Comparison of ENCODE assay signal across 8 cellular contexts in the genomic region with DNA sequence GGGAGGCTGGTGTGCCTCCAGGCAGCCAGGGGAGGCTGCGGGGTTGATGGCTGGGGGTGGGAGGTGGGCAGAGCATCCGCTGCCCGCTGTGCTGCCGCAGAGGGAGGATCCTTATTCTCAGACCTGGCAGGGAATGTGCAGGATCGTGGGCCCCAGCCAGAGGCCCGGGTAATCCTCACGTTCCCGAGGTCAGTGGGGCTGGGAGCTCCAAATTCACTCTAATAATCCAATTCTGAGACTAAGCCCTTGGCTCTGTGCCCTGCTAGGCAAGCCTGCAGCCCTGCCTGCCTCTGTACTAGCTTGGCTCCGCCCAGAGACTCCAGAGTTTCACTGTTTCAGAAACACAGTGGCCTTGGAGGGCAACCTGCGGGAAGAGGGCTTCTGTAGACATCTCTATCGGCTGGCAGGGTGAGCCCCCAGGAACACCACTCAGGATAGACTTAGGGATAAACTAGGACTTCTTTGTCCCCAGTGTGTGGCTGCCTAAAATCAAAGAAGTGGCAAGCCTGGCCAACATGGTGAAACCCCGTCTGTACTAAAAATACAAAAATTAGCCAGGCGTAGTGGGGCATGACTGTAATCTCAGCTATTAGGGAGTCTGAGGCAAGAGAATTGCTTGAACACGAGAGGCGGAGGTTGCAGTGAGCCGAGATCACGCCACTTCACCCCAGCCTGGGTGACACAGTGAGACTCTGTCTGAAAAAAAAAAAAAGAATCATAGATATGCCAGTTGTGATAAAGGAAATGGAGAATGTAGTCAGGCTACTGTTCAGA. TPM values are rescaled to one million over a fixed set of nuclear protein-coding genes. Genes with fewer than 3 reads are reported as not detected.
DNase-seq lines count a peak whose midpoint lies in the region; ATAC-seq and TF ChIP-seq lines count a peak whose summit lies in the region.

No MANE protein-coding gene starts in this region.

- intact Hi-C loops in activated T-helper 2 cell treated with anti-CD3 and anti-CD28 coated beads, Interferon-gamma antibody, Interleukin-2, Interleukin-4, amounts not matched to agents 10 μg/mL and 5 μg/mL and 100 μg/mL, durations not matched to agents 14 hours and 24 hours and 36 hours (cut with micrococcal nuclease), result no loop called here

- no peaks in the 10 kb centered on the region for H3K27me3 Mint-ChIP-seq in neural crest cell (ENCODE audit: low read depth)
- H3K27me3 Mint-ChIP-seq in activated T-helper 2 cell treated with anti-CD3 and anti-CD28 coated beads, Interferon-gamma antibody, Interleukin-2, Interleukin-4, amounts not matched to agents 10 μg/mL and 5 μg/mL and 100 μg/mL, durations not matched to agents 14 hours and 24 hours and 36 hours (ENCODE audit: low read depth), result peaks cover under 1% of the 10 kb centered on the region

- peak; percentile 57 for ATAC-seq in HG03442 (IDR thresholded peaks at IDR 0.05; ENCODE audit: unreplicated experiment)

- H3K4me3 ChIP-seq in choroid plexus epithelial cell (ENCODE audit: low read depth, low read length), result no peak overlapping the region

- no peaks in the 10 kb centered on the region for H3K36me3 Mint-ChIP-seq in neural crest cell (ENCODE audit: low read depth)
- no peaks in the 10 kb centered on the region for H3K36me3 Mint-ChIP-seq in activated T-helper 2 cell treated with anti-CD3 and anti-CD28 coated beads, Interferon-gamma antibody, Interleukin-2, Interleukin-4, amounts not matched to agents 10 μg/mL and 5 μg/mL and 100 μg/mL, durations not matched to agents 14 hours and 24 hours and 36 hours (ENCODE audit: low read depth)

- DNase-seq in DMS79 treated with DMSO at 0.1 percent for 48 hours (lab: John Stamatoyannopoulos, UW) (peak; percentile 23), DMS79 (lab: John Stamatoyannopoulos, UW) (no peak), choroid plexus epithelial cell (ENCODE audit: low read depth) (peak; percentile 46), neural crest cell (ENCODE audit: low read depth, low spot score) (peak; percentile 28), inferior parietal cortex (ENCODE audit: extremely low spot score) (no peak)
- DNase-seq in activated T-helper 2 cell treated with anti-CD3 and anti-CD28 coated beads, Interferon-gamma antibody, Interleukin-2, Interleukin-4, amounts not matched to agents 10 μg/mL and 5 μg/mL and 100 μg/mL, durations not matched to agents 14 hours and 24 hours and 36 hours (ENCODE audit: low spot score), result no peak
- no peak for DNase-seq in effector CD8-positive, alpha-beta T cell (lab: John Stamatoyannopoulos, UW)

- peaks cover 25% of the 10 kb centered on the region for H3K4me1 Mint-ChIP-seq in neural crest cell
- peaks cover 2% of the 10 kb centered on the region for H3K4me1 Mint-ChIP-seq in activated T-helper 2 cell treated with anti-CD3 and anti-CD28 coated beads, Interferon-gamma antibody, Interleukin-2, Interleukin-4, amounts not matched to agents 10 μg/mL and 5 μg/mL and 100 μg/mL, durations not matched to agents 14 hours and 24 hours and 36 hours (ENCODE audit: low read depth)

- H3K27ac Mint-ChIP-seq in neural crest cell (ENCODE audit: unreplicated experiment), result no peak overlapping the region
- H3K27ac Mint-ChIP-seq in activated T-helper 2 cell treated with anti-CD3 and anti-CD28 coated beads, Interferon-gamma antibody, Interleukin-2, Interleukin-4, amounts not matched to agents 10 μg/mL and 5 μg/mL and 100 μg/mL, durations not matched to agents 14 hours and 24 hours and 36 hours, result no peak overlapping the region

- no peaks in the 10 kb centered on the region for H3K9me3 Mint-ChIP-seq in neural crest cell
- no peaks in the 10 kb centered on the region for H3K9me3 Mint-ChIP-seq in activated T-helper 2 cell treated with anti-CD3 and anti-CD28 coated beads, Interferon-gamma antibody, Interleukin-2, Interleukin-4, amounts not matched to agents 10 μg/mL and 5 μg/mL and 100 μg/mL, durations not matched to agents 14 hours and 24 hours and 36 hours

- H3K4me3 Mint-ChIP-seq in neural crest cell, result no peak overlapping the region
- no peak overlapping the region for H3K4me3 Mint-ChIP-seq in activated T-helper 2 cell treated with anti-CD3 and anti-CD28 coated beads, Interferon-gamma antibody, Interleukin-2, Interleukin-4, amounts not matched to agents 10 μg/mL and 5 μg/mL and 100 μg/mL, durations not matched to agents 14 hours and 24 hours and 36 hours (ENCODE audit: low read depth)

- TF ChIP-seq CTCF in choroid plexus epithelial cell (conservative IDR thresholded peaks at IDR 0.05; ENCODE audit: low read depth, low read length), result no peak
- no peak for TF ChIP-seq CTCF in neural crest cell (conservative IDR thresholded peaks at IDR 0.05)

RNA-seq across cellular contexts. Expression of gene MLEC, which starts 17.7 kb away (rescaled TPM):
- total RNA-seq in neural crest cell, result 165 and 167 TPM in 2 replicates
- 136 and 142 TPM in 2 replicates for total RNA-seq in activated T-helper 2 cell treated with anti-CD3 and anti-CD28 coated beads, Interferon-gamma antibody, Interleukin-2, Interleukin-4, amounts not matched to agents 10 μg/mL and 5 μg/mL and 100 μg/mL, durations not matched to agents 14 hours and 24 hours and 36 hours

RNA-seq across cellular contexts. Expression of gene CABP1, which starts 28.8 kb away (rescaled TPM):
- 1.1 and 1.2 TPM in 2 replicates for total RNA-seq in neural crest cell
- 0.27 and 0.41 TPM in 2 replicates for total RNA-seq in activated T-helper 2 cell treated with anti-CD3 and anti-CD28 coated beads, Interferon-gamma antibody, Interleukin-2, Interleukin-4, amounts not matched to agents 10 μg/mL and 5 μg/mL and 100 μg/mL, durations not matched to agents 14 hours and 24 hours and 36 hours

RNA-seq across cellular contexts. Expression of gene UNC119B, which starts 41.0 kb away (rescaled TPM):
- total RNA-seq in neural crest cell, result 79.7 and 80.0 TPM in 2 replicates
- 25.1 and 27.0 TPM in 2 replicates for total RNA-seq in activated T-helper 2 cell treated with anti-CD3 and anti-CD28 coated beads, Interferon-gamma antibody, Interleukin-2, Interleukin-4, amounts not matched to agents 10 μg/mL and 5 μg/mL and 100 μg/mL, durations not matched to agents 14 hours and 24 hours and 36 hours

RNA-seq across cellular contexts. Expression of gene ACADS, which starts 56.4 kb away (rescaled TPM):
- 5.6 and 5.9 TPM in 2 replicates for total RNA-seq in neural crest cell
- 16.4 and 16.6 TPM in 2 replicates for total RNA-seq in activated T-helper 2 cell treated with anti-CD3 and anti-CD28 coated beads, Interferon-gamma antibody, Interleukin-2, Interleukin-4, amounts not matched to agents 10 μg/mL and 5 μg/mL and 100 μg/mL, durations not matched to agents 14 hours and 24 hours and 36 hours

Comparison
In these comparisons a context has a peak if more than half of its experiments do, and no peak if none do; other contexts are left out.
1. DNase-seq: peak in DMS79 treated with DMSO at 0.1 percent for 48 hours (single experiment), choroid plexus epithelial cell (single experiment) and neural crest cell (single experiment); none in DMS79 (single experiment), inferior parietal cortex (single experiment), activated T-helper 2 cell treated with anti-CD3 and anti-CD28 coated beads, Interferon-gamma antibody, Interleukin-2, Interleukin-4, amounts not matched to agents 10 μg/mL and 5 μg/mL and 100 μg/mL, durations not matched to agents 14 hours and 24 hours and 36 hours (single experiment) and effector CD8-positive, alpha-beta T cell (single experiment).